Comparison of ENCODE assay signal across 1 cellular context in genomic region chr3:117322866-117323265, GRCh38.
TF ChIP-seq lines count a peak whose summit lies in the region.

No MANE protein-coding gene starts in this region.

TF ChIP-seq in SK-N-SH treated with all-trans-retinoic acid at 6 μM for 48 hours, 23 proteins besides CTCF, POLR2A, EP300 and RAD21 (continued from another document):
- no peak for TF ChIP-seq TSHZ2 (CRISPR knock-in tag; IDR thresholded peaks at IDR 0.05)
- TF ChIP-seq TCF4 (CRISPR knock-in tag; IDR thresholded peaks at IDR 0.05; ENCODE audit: borderline replicate concordance) = no peak
- no peak for TF ChIP-seq ZFP30 (CRISPR knock-in tag; IDR thresholded peaks at IDR 0.05)
- no peak for TF ChIP-seq GLIS3 (CRISPR knock-in tag; IDR thresholded peaks at IDR 0.05)
